15 cellular contexts compared by ENCODE assay signal in genomic region chr10:8586504-8586903, GRCh38.
A peak's percentile ranks its signal among the peaks of the same experiment; 100 is the strongest.
DNase-seq lines count a peak whose midpoint lies in the region; ATAC-seq and TF ChIP-seq lines count a peak whose summit lies in the region.
"Had no signal": no experiment of that assay in that cellular context is flagged by ENCODE, and none has a peak within 500 bp of the region (broad histone marks: within the 10 kb centered on the region; RNA-seq: fewer than 3 reads in every experiment).

No MANE protein-coding gene starts in this region.

- no peak for TF ChIP-seq POLR2A in suprapubic skin (IDR thresholded peaks at IDR 0.05)

- H3K27me3 ChIP-seq in suprapubic skin: no peaks in the 10 kb centered on the region
- H3K27me3 ChIP-seq in upper lobe of right lung: no peaks in the 10 kb centered on the region

- peaks cover 31% of the 10 kb centered on the region for H3K27me3 Mint-ChIP-seq in activated CD4-positive, alpha-beta memory T cell treated with anti-CD3 and anti-CD28 coated beads for 36 hours
- peaks cover 24% of the 10 kb centered on the region for H3K27me3 Mint-ChIP-seq in activated CD4-positive, alpha-beta memory T cell treated with anti-CD3 and anti-CD28 coated beads, Interleukin-2, amount 10 ng/mL, durations not matched to agents 7 days and 5 days

- peaks cover 18% of the 10 kb centered on the region for H3K4me1 ChIP-seq in suprapubic skin
- H3K4me1 ChIP-seq in upper lobe of right lung: no peaks in the 10 kb centered on the region
- H3K4me1 ChIP-seq: A549 had no signal

- DNase-seq in activated CD4-positive, alpha-beta memory T cell treated with anti-CD3 and anti-CD28 coated beads for 36 hours: peak; percentile 59
- no peak for DNase-seq in activated CD4-positive, alpha-beta memory T cell treated with anti-CD3 and anti-CD28 coated beads, Interleukin-2, amount 10 ng/mL, durations not matched to agents 7 days and 5 days
- DNase-seq in stimulated activated CD4-positive, alpha-beta T cell treated with anti-CD3 and anti-CD28 coated beads, Interleukin-15, amount 100 ng/mL, for 48 hours (ENCODE audit: low read depth in 2 of 2): peak; percentile 15 to 38
- no peak for DNase-seq in stimulated activated CD4-positive, alpha-beta T cell treated with anti-CD3 and anti-CD28 coated beads, Interleukin-4, amount 100 ng/mL, for 1 hour
- DNase-seq in putamen (ENCODE audit: low spot score): peak; percentile 35
- DNase-seq in suprapubic skin (ENCODE audit: low spot score in 2 of 2): no peak
- no peak for DNase-seq in upper lobe of right lung
- DNase-seq: COR-L47, NCI-H1436 treated with DMSO at 0.1 percent for 48 hours, NCI-H2081, NCI-H510A treated with DMSO at 0.1 percent for 48 hours had no signal

- no peak overlapping the region for H3K27ac Mint-ChIP-seq in activated CD4-positive, alpha-beta memory T cell treated with anti-CD3 and anti-CD28 coated beads for 36 hours
- H3K27ac Mint-ChIP-seq in activated CD4-positive, alpha-beta memory T cell treated with anti-CD3 and anti-CD28 coated beads, Interleukin-2, amount 10 ng/mL, durations not matched to agents 7 days and 5 days: no peak overlapping the region
- H3K27ac Mint-ChIP-seq: CD14-positive monocyte had no signal

- H3K36me3 Mint-ChIP-seq in activated CD4-positive, alpha-beta memory T cell treated with anti-CD3 and anti-CD28 coated beads for 36 hours: no peaks in the 10 kb centered on the region
- no peaks in the 10 kb centered on the region for H3K36me3 Mint-ChIP-seq in activated CD4-positive, alpha-beta memory T cell treated with anti-CD3 and anti-CD28 coated beads, Interleukin-2, amount 10 ng/mL, durations not matched to agents 7 days and 5 days (ENCODE audit: low read depth)
- H3K36me3 Mint-ChIP-seq: CD14-positive monocyte had no signal

- WGBS in suprapubic skin: 50% methylated on average over 3 of the region's 3 CpGs

- H3K4me1 Mint-ChIP-seq in activated CD4-positive, alpha-beta memory T cell treated with anti-CD3 and anti-CD28 coated beads for 36 hours (ENCODE audit: low read depth): peaks cover 25% of the 10 kb centered on the region
- peaks cover 1% of the 10 kb centered on the region for H3K4me1 Mint-ChIP-seq in activated CD4-positive, alpha-beta memory T cell treated with anti-CD3 and anti-CD28 coated beads, Interleukin-2, amount 10 ng/mL, durations not matched to agents 7 days and 5 days
- H3K4me1 Mint-ChIP-seq: CD14-positive monocyte had no signal

- CTCF ChIA-PET in activated CD4-positive, alpha-beta memory T cell treated with anti-CD3 and anti-CD28 coated beads for 36 hours (lab: Charles Lee): no interaction called here
- CTCF ChIA-PET in activated CD4-positive, alpha-beta memory T cell treated with anti-CD3 and anti-CD28 coated beads, Interleukin-2, amount 10 ng/mL, durations not matched to agents 7 days and 5 days (lab: Charles Lee): no interaction called here

- no peaks in the 10 kb centered on the region for H3K9me3 Mint-ChIP-seq in activated CD4-positive, alpha-beta memory T cell treated with anti-CD3 and anti-CD28 coated beads for 36 hours
- peaks cover 3% of the 10 kb centered on the region for H3K9me3 Mint-ChIP-seq in activated CD4-positive, alpha-beta memory T cell treated with anti-CD3 and anti-CD28 coated beads, Interleukin-2, amount 10 ng/mL, durations not matched to agents 7 days and 5 days

- H3K27ac ChIP-seq in suprapubic skin: peak overlapping the region; percentile 65
- H3K27ac ChIP-seq in upper lobe of right lung: no peak overlapping the region
- H3K27ac ChIP-seq: A549 had no signal

- no peak overlapping the region for H3K4me3 ChIP-seq in suprapubic skin
- H3K4me3 ChIP-seq in upper lobe of right lung: no peak overlapping the region
- H3K4me3 ChIP-seq: A549, K562 had no signal

- H3K9me3 ChIP-seq in suprapubic skin: no peaks in the 10 kb centered on the region
- H3K9me3 ChIP-seq in upper lobe of right lung: no peaks in the 10 kb centered on the region
- H3K9me3 ChIP-seq: A549 had no signal

- intact Hi-C loops in activated CD4-positive, alpha-beta memory T cell treated with anti-CD3 and anti-CD28 coated beads for 36 hours (cut with micrococcal nuclease): loop anchor here (1.0 kb wide), 1 partner anchor 11 kb away; no protein-coding TSS in a partner anchor
- intact Hi-C loops in upper lobe of right lung (cut with DNase I): no loop called here

- H3K36me3 ChIP-seq in suprapubic skin (no peaks in the 10 kb centered on the region), upper lobe of right lung (no peaks in the 10 kb centered on the region)

- POLR2A ChIA-PET in activated CD4-positive, alpha-beta memory T cell treated with anti-CD3 and anti-CD28 coated beads for 36 hours (lab: Charles Lee): interaction anchor here (0.5 to 0.7 kb wide), 2 partner anchors 379 to 402 kb away, joined by 3 to 4 read pairs; no protein-coding TSS in a partner anchor
- POLR2A ChIA-PET in activated CD4-positive, alpha-beta memory T cell treated with anti-CD3 and anti-CD28 coated beads, Interleukin-2, amount 10 ng/mL, durations not matched to agents 7 days and 5 days (lab: Charles Lee): no interaction called here

- no peak for ATAC-seq in upper lobe of right lung
- ATAC-seq in GM19324 (IDR thresholded peaks at IDR 0.05; ENCODE audit: low FRiP score, unreplicated experiment): no peak
- ATAC-seq: A549, K562 had no signal

- no peak for TF ChIP-seq EP300 in suprapubic skin (IDR thresholded peaks at IDR 0.05)

- H3K4me3 Mint-ChIP-seq in activated CD4-positive, alpha-beta memory T cell treated with anti-CD3 and anti-CD28 coated beads for 36 hours: peak overlapping the region; percentile 43
- H3K4me3 Mint-ChIP-seq in activated CD4-positive, alpha-beta memory T cell treated with anti-CD3 and anti-CD28 coated beads, Interleukin-2, amount 10 ng/mL, durations not matched to agents 7 days and 5 days: no peak overlapping the region
- H3K4me3 Mint-ChIP-seq: CD14-positive monocyte had no signal

- TF ChIP-seq CTCF in suprapubic skin (IDR thresholded peaks at IDR 0.05): no peak
- no peak for TF ChIP-seq CTCF in upper lobe of right lung (IDR thresholded peaks at IDR 0.05)

Comparison
In these comparisons a context has a peak if more than half of its experiments do, and no peak if none do; other contexts are left out.
1. DNase-seq: peak in activated CD4-positive, alpha-beta memory T cell treated with anti-CD3 and anti-CD28 coated beads for 36 hours (single experiment), stimulated activated CD4-positive, alpha-beta T cell treated with anti-CD3 and anti-CD28 coated beads, Interleukin-15, amount 100 ng/mL, for 48 hours (2 of 2) and putamen (single experiment); none in activated CD4-positive, alpha-beta memory T cell treated with anti-CD3 and anti-CD28 coated beads, Interleukin-2, amount 10 ng/mL, durations not matched to agents 7 days and 5 days (single experiment), stimulated activated CD4-positive, alpha-beta T cell treated with anti-CD3 and anti-CD28 coated beads, Interleukin-4, amount 100 ng/mL, for 1 hour (single experiment), suprapubic skin (0 of 2) and upper lobe of right lung (single experiment).